8 cellular contexts compared by ENCODE assay signal in the genomic region with DNA sequence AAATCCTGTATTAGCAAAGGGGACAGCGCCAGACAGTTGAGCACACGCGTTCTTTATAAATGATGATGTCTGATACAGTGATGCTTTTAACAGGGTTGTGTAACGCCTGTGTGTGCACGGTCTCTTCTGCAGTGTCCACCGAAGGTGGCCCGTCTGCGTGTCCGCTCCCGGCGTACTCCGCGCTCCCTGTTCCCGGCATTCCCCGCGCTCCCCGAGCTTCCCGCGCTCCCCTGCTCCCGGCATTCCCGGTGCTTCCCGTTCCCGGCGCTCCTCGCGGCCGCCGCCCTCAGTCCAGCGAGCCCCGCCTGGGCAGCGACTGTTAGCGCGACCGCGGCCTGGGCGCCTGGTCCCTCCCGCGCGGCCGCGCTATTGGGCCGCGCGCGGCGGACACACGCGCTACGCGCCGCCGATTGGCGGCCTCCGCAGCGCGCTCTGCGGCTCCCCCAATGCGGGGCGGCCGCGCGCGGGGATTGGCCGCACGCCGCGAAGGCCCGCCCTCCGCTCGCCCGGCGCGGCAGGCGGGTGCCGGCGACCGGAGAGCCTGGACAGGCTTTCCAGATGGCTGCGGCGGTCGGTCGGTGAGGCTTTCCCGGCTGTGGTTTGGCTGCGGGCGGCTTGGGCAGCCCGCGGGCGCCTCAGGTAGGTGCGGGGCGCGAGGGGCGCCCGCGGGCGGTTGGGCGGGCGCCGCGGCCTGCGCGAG. TPM values are rescaled to one million over a fixed set of nuclear protein-coding genes. Genes with fewer than 3 reads are reported as not detected.
A peak's percentile ranks its signal among the peaks of the same experiment; 100 is the strongest.
DNase-seq lines count a peak whose midpoint lies in the region; ATAC-seq and TF ChIP-seq lines count a peak whose summit lies in the region.

A gene (plus strand): TSS at position 497 of the 700 bp plus-strand sequence. CDS start 5,723 bp downstream, outside the sequence.

- H3K9me3 Mint-ChIP-seq in activated T-helper 2 cell treated with anti-CD3 and anti-CD28 coated beads, Interferon-gamma antibody, Interleukin-2, Interleukin-4, amounts not matched to agents 10 μg/mL and 5 μg/mL and 100 μg/mL, durations not matched to agents 14 hours and 24 hours and 36 hours = no peaks in the 10 kb centered on the region
- H3K9me3 Mint-ChIP-seq in naive thymus-derived CD4-positive, alpha-beta T cell = no peaks in the 10 kb centered on the region

- CTCF ChIA-PET in naive thymus-derived CD4-positive, alpha-beta T cell (lab: Charles Lee) = interaction anchor here (1.5 kb wide), 1 partner anchor 109 kb away, joined by 4 read pairs; no protein-coding TSS in a partner anchor

- no peaks in the 10 kb centered on the region for H3K27me3 Mint-ChIP-seq in activated T-helper 2 cell treated with anti-CD3 and anti-CD28 coated beads, Interferon-gamma antibody, Interleukin-2, Interleukin-4, amounts not matched to agents 10 μg/mL and 5 μg/mL and 100 μg/mL, durations not matched to agents 14 hours and 24 hours and 36 hours (ENCODE audit: low read depth)
- H3K27me3 Mint-ChIP-seq in naive thymus-derived CD4-positive, alpha-beta T cell = no peaks in the 10 kb centered on the region

- H3K4me3 Mint-ChIP-seq in activated T-helper 2 cell treated with anti-CD3 and anti-CD28 coated beads, Interferon-gamma antibody, Interleukin-2, Interleukin-4, amounts not matched to agents 10 μg/mL and 5 μg/mL and 100 μg/mL, durations not matched to agents 14 hours and 24 hours and 36 hours (ENCODE audit: low read depth) = peak within 1 kb of the TSS; percentile 88
- peak within 1 kb of the TSS; percentile 86 to 96 (median 90) for H3K4me3 Mint-ChIP-seq in naive thymus-derived CD4-positive, alpha-beta T cell

- H3K36me3 Mint-ChIP-seq in activated T-helper 2 cell treated with anti-CD3 and anti-CD28 coated beads, Interferon-gamma antibody, Interleukin-2, Interleukin-4, amounts not matched to agents 10 μg/mL and 5 μg/mL and 100 μg/mL, durations not matched to agents 14 hours and 24 hours and 36 hours (ENCODE audit: low read depth) = peaks cover 15% of the 10 kb centered on the region
- peaks cover 0 to 4% (median 0%) of the 10 kb centered on the region in 5 donors for H3K36me3 Mint-ChIP-seq in naive thymus-derived CD4-positive, alpha-beta T cell

- peaks cover 31% of the 10 kb centered on the region for H3K4me1 ChIP-seq in Karpas-422 (ENCODE audit: low read length)
- peaks cover 12 to 23% of the 10 kb centered on the region in 2 donors for H3K4me1 ChIP-seq in naive thymus-derived CD4-positive, alpha-beta T cell (ENCODE audit: control insufficient read depth in 2 of 2, insufficient read depth in 2 of 2, low read length in 2 of 2)

- H4K20me1 ChIP-seq in Karpas-422 (ENCODE audit: insufficient read depth, low read depth, low read length) = no peaks in the 10 kb centered on the region; the same call in 1 of the 2 replicates

- no peaks in the 10 kb centered on the region for H3K9me2 ChIP-seq in Karpas-422 (replicated peaks; ENCODE audit: insufficient read depth, low read length)

- peaks cover 50% of the 10 kb centered on the region for H3K79me2 ChIP-seq in Karpas-422 (ENCODE audit: low read length)

- peak within 1 kb of the TSS; percentile 94 for H3K4me2 ChIP-seq in Karpas-422 (ENCODE audit: low read depth, low read length, poor library complexity, severe bottlenecking)

- H3K9ac ChIP-seq in Karpas-422 (ENCODE audit: low read length) = peak within 1 kb of the TSS; percentile 81

- no peaks in the 10 kb centered on the region for H3K27me3 ChIP-seq in Karpas-422 (ENCODE audit: low read length)
- no peaks in the 10 kb centered on the region for H3K27me3 ChIP-seq in naive thymus-derived CD4-positive, alpha-beta T cell (ENCODE audit: control insufficient read depth in 2 of 2, insufficient read depth in 2 of 2, low read length in 2 of 2)

- no peaks in the 10 kb centered on the region for H3K36me3 ChIP-seq in Karpas-422 (ENCODE audit: insufficient read depth, low read length)
- no peaks in the 10 kb centered on the region for H3K36me3 ChIP-seq in naive thymus-derived CD4-positive, alpha-beta T cell (ENCODE audit: control insufficient read depth in 2 of 3, insufficient read depth in 3 of 3, low read length in 3 of 3)

- H3K27ac Mint-ChIP-seq in activated T-helper 2 cell treated with anti-CD3 and anti-CD28 coated beads, Interferon-gamma antibody, Interleukin-2, Interleukin-4, amounts not matched to agents 10 μg/mL and 5 μg/mL and 100 μg/mL, durations not matched to agents 14 hours and 24 hours and 36 hours = peak within 1 kb of the TSS; percentile 75
- H3K27ac Mint-ChIP-seq in naive thymus-derived CD4-positive, alpha-beta T cell = peak within 1 kb of the TSS; percentile 65 to 95 (median 81)

- DNase-seq in DMS79 (lab: John Stamatoyannopoulos, UW) (peak; percentile 54), Karpas-422 (peak; percentile 93), RKO (ENCODE audit: low spot score) (peak; percentile 92), fibroblast of mammary gland (ENCODE audit: low read depth) (peak; percentile 92)
- DNase-seq in activated T-helper 2 cell treated with anti-CD3 and anti-CD28 coated beads, Interferon-gamma antibody, Interleukin-2, Interleukin-4, amounts not matched to agents 10 μg/mL and 5 μg/mL and 100 μg/mL, durations not matched to agents 14 hours and 24 hours and 36 hours (ENCODE audit: low spot score) = peak; percentile 66
- peak; percentile 48 to 83 (median 75) for DNase-seq in naive thymus-derived CD4-positive, alpha-beta T cell
- DNase-seq in stimulated activated naive CD8-positive, alpha-beta T cell treated with anti-CD3 and anti-CD28 coated beads, Interleukin-15, Interleukin-2, amounts not matched to agents 100 U/mL and 50 U/mL, for 24 hours = peak; percentile 77

- peaks cover 25% of the 10 kb centered on the region for H3K4me1 Mint-ChIP-seq in activated T-helper 2 cell treated with anti-CD3 and anti-CD28 coated beads, Interferon-gamma antibody, Interleukin-2, Interleukin-4, amounts not matched to agents 10 μg/mL and 5 μg/mL and 100 μg/mL, durations not matched to agents 14 hours and 24 hours and 36 hours (ENCODE audit: low read depth)
- peaks cover 29 to 45% (median 41%) of the 10 kb centered on the region in 7 donors for H3K4me1 Mint-ChIP-seq in naive thymus-derived CD4-positive, alpha-beta T cell

- H3K4me3 ChIP-seq in Karpas-422 (ENCODE audit: low read length) (peak within 1 kb of the TSS; percentile 86), fibroblast of mammary gland (ENCODE audit: control insufficient read depth, low read depth, low read length) (peak within 1 kb of the TSS; percentile 98)
- H3K4me3 ChIP-seq in naive thymus-derived CD4-positive, alpha-beta T cell (ENCODE audit: low read length) = peak within 1 kb of the TSS; percentile 94

- peak within 1 kb of the TSS; percentile 95 for H2AFZ ChIP-seq in Karpas-422 (ENCODE audit: low read length)

- POLR2A ChIA-PET in naive thymus-derived CD4-positive, alpha-beta T cell (lab: Charles Lee) = no interaction called here

- intact Hi-C loops in activated T-helper 2 cell treated with anti-CD3 and anti-CD28 coated beads, Interferon-gamma antibody, Interleukin-2, Interleukin-4, amounts not matched to agents 10 μg/mL and 5 μg/mL and 100 μg/mL, durations not matched to agents 14 hours and 24 hours and 36 hours (cut with micrococcal nuclease) = loop anchor here (2.0 to 10.0 kb wide), 2 partner anchors 37 to 55 kb away; a partner anchor contains a TSS
- intact Hi-C loops in naive thymus-derived CD4-positive, alpha-beta T cell (cut with micrococcal nuclease) = loop anchor here (1.0 kb wide), 4 partner anchors 20 to 59 kb away; a partner anchor contains a TSS

- no peak for TF ChIP-seq CTCF in fibroblast of mammary gland (conservative IDR thresholded peaks at IDR 0.05; ENCODE audit: control insufficient read depth, insufficient read depth, low read depth, low read length)

- H3K27ac ChIP-seq in Karpas-422 (ENCODE audit: low read length) = peak within 1 kb of the TSS; percentile 78
- H3K27ac ChIP-seq in naive thymus-derived CD4-positive, alpha-beta T cell (ENCODE audit: low read depth, low read length) = peak within 1 kb of the TSS; percentile 74

- H3K9me3 ChIP-seq in Karpas-422 (ENCODE audit: low read length) = no peaks in the 10 kb centered on the region
- H3K9me3 ChIP-seq in naive thymus-derived CD4-positive, alpha-beta T cell (ENCODE audit: control insufficient read depth in 2 of 3, low read length in 3 of 3) = no peaks in the 10 kb centered on the region

- ATAC-seq in GM21825 (IDR thresholded peaks at IDR 0.05; ENCODE audit: unreplicated experiment) = peak; percentile 71
- peak; percentile 97 for ATAC-seq in naive thymus-derived CD4-positive, alpha-beta T cell
- ATAC-seq in stimulated activated naive CD8-positive, alpha-beta T cell treated with anti-CD3 and anti-CD28 coated beads, Interleukin-15, Interleukin-2, amounts not matched to agents 100 U/mL and 50 U/mL, for 24 hours = peak; percentile 91

RNA-seq across cellular contexts. Expression of the gene that starts here (rescaled TPM):
- 16.4 and 26.6 TPM in 2 replicates for total RNA-seq in Karpas-422 (2014; rRNA removed; shearing (Covaris generic); ENCODE audit: low replicate concordance)
- total RNA-seq in activated T-helper 2 cell treated with anti-CD3 and anti-CD28 coated beads, Interferon-gamma antibody, Interleukin-2, Interleukin-4, amounts not matched to agents 10 μg/mL and 5 μg/mL and 100 μg/mL, durations not matched to agents 14 hours and 24 hours and 36 hours = 63.1 and 66.4 TPM in 2 replicates
- 10 to 100 TPM; 33.4 to 63.6 (median 41.1) TPM for total RNA-seq in naive thymus-derived CD4-positive, alpha-beta T cell
- polyA plus RNA-seq in naive thymus-derived CD4-positive, alpha-beta T cell = 1 to 10 TPM; 4.1 to 6.1 TPM

Comparison
In these comparisons a context has a peak if more than half of its experiments do, and no peak if none do; other contexts are left out.
1. Peak in every context shown above with its lines: DNase-seq, ATAC-seq, H3K4me3 ChIP-seq and H3K27ac ChIP-seq.